In the genomic region with DNA sequence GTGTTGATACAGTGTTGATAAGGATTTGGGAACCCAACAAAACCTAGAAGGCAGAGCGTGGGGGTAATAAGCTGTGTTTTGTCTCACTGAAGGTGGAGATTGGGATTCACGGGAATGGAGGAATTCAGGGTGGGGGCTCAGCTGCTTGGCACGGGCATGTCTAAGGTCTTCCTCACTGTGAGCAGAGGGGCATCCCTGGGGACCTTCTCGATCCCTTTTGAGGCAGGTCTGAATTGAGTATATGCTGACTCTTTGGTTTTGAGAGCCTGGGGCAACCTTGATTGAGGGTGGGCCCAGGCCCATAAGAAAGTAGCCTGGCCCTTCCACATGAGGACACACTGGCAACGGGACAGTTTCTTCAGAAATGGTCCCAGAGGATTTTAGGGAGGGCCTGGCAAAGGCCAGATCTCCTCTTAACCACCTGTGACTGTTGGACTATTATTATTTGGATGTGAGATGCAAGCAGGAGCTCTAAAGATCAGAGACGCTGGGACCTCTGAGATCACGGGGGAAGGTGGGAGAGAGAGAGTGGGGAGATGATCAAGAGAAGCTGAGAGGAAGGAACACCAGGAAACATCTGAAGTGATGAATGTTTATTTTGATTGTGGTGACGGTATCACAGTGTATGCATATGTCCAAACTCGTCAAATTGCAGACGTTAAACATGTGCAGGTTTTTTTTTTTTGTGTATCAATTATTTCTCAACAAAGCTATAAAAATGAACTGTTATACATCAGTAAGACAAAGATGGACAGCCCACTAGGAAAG, we compare ENCODE assay signal across 20 cellular contexts. TPM values are rescaled to one million over a fixed set of nuclear protein-coding genes. Genes with fewer than 3 reads are reported as not detected.
DNase-seq lines count a peak whose midpoint lies in the region; ATAC-seq and TF ChIP-seq lines count a peak whose summit lies in the region.
"Had no signal": no experiment of that assay in that cellular context is flagged by ENCODE, and none has a peak within 500 bp of the region (broad histone marks: within the 10 kb centered on the region; RNA-seq: fewer than 3 reads in every experiment).

No MANE protein-coding gene starts in this region.

- H3K4me3 ChIP-seq in BLaER1 (no peak overlapping the region), GM23338 (no peak overlapping the region), esophagus muscularis mucosa (no peak overlapping the region), prostate gland (no peak overlapping the region)
- H3K4me3 ChIP-seq: HAP-1 had no signal

- no peak for TF ChIP-seq CTCF in GM23338 (conservative IDR thresholded peaks at IDR 0.05; ENCODE audit: low read depth in 2 of 2)
- TF ChIP-seq CTCF in esophagus muscularis mucosa (IDR thresholded peaks at IDR 0.05): no peak
- no peak for TF ChIP-seq CTCF in prostate gland (IDR thresholded peaks at IDR 0.05)

- H3K4me1 ChIP-seq in BLaER1 (peaks cover 83% of the 10 kb centered on the region), GM23338 (ENCODE audit: insufficient read depth) (peaks cover 52% of the 10 kb centered on the region), esophagus muscularis mucosa (peaks cover 0 to 21% (median 19%) of the 10 kb centered on the region in 4 donors), prostate gland (replicated peaks) (peaks cover 30% of the 10 kb centered on the region)

- H3K27me3 ChIP-seq in BLaER1: no peaks in the 10 kb centered on the region
- no peaks in the 10 kb centered on the region for H3K27me3 ChIP-seq in GM23338 (ENCODE audit: insufficient read depth)
- peaks cover 0 to 22% (median 0%) of the 10 kb centered on the region in 4 donors for H3K27me3 ChIP-seq in esophagus muscularis mucosa
- no peaks in the 10 kb centered on the region for H3K27me3 ChIP-seq in prostate gland (replicated peaks; ENCODE audit: insufficient read depth)

- H3K9ac ChIP-seq in BLaER1: peak overlapping the region; percentile 34; the same call in 1 of the 2 replicates

- H3K9me3 Mint-ChIP-seq in GM23338: no peaks in the 10 kb centered on the region
- H3K9me3 Mint-ChIP-seq: activated naive CD8-positive, alpha-beta T cell treated with anti-CD3 and anti-CD28 coated beads, Interleukin-2, amount 10 ng/mL, durations not matched to agents 7 days and 5 days had no signal

- no peaks in the 10 kb centered on the region for H3K9me2 ChIP-seq in GM23338 (ENCODE audit: insufficient read depth)

- peaks cover 26% of the 10 kb centered on the region for H3K27me3 Mint-ChIP-seq in GM23338 (ENCODE audit: insufficient read depth, low read depth, poor library complexity)

- no peak overlapping the region for H3K4me3 Mint-ChIP-seq in GM23338
- H3K4me3 Mint-ChIP-seq: activated naive CD8-positive, alpha-beta T cell treated with anti-CD3 and anti-CD28 coated beads, Interleukin-2, amount 10 ng/mL, durations not matched to agents 7 days and 5 days had no signal

- peaks cover 60% of the 10 kb centered on the region for H3K4me1 Mint-ChIP-seq in GM23338
- H3K4me1 Mint-ChIP-seq: activated naive CD8-positive, alpha-beta T cell treated with anti-CD3 and anti-CD28 coated beads, Interleukin-2, amount 10 ng/mL, durations not matched to agents 7 days and 5 days had no signal

- no peak for TF ChIP-seq EP300 in esophagus muscularis mucosa (IDR thresholded peaks at IDR 0.05)

- intact Hi-C loops in esophagus muscularis mucosa (cut with DNase I): no loop called here
- intact Hi-C loops in prostate gland (cut with DNase I): no loop called here

- H3K27ac ChIP-seq in BLaER1 (peak overlapping the region; percentile 81), GM23338 (ENCODE audit: low read depth) (no peak overlapping the region), esophagus muscularis mucosa (replicated peaks in 1 of 4) (peak overlapping the region in 3 of 4 donors; percentile 33 to 67 (median 62)), prostate gland (peak overlapping the region; percentile 90 to 98)

- TF ChIP-seq POLR2A in esophagus muscularis mucosa (IDR thresholded peaks at IDR 0.05; ENCODE audit: low read depth): no peak
- TF ChIP-seq POLR2A in prostate gland (IDR thresholded peaks at IDR 0.05): no peak

- WGBS in esophagus muscularis mucosa: 78% methylated on average over 10 of the region's 10 CpGs
- WGBS in prostate gland: 59% methylated on average over 10 of the region's 10 CpGs

- no peaks in the 10 kb centered on the region for H3K36me3 Mint-ChIP-seq in GM23338 (ENCODE audit: low read depth)
- H3K36me3 Mint-ChIP-seq: activated naive CD8-positive, alpha-beta T cell treated with anti-CD3 and anti-CD28 coated beads, Interleukin-2, amount 10 ng/mL, durations not matched to agents 7 days and 5 days had no signal

- H3F3A ChIP-seq in GM23338 (replicated peaks; ENCODE audit: low read depth): peaks cover 13% of the 10 kb centered on the region; the same call in 1 of the 2 replicates

- H3K36me3 ChIP-seq in BLaER1: no peaks in the 10 kb centered on the region
- no peaks in the 10 kb centered on the region for H3K36me3 ChIP-seq in GM23338 (ENCODE audit: insufficient read depth)
- H3K36me3 ChIP-seq in esophagus muscularis mucosa: no peaks in the 10 kb centered on the region
- no peaks in the 10 kb centered on the region for H3K36me3 ChIP-seq in prostate gland
- H3K36me3 ChIP-seq: HAP-1 had no signal

- H3K27ac Mint-ChIP-seq in GM23338: no peak overlapping the region
- H3K27ac Mint-ChIP-seq: activated naive CD8-positive, alpha-beta T cell treated with anti-CD3 and anti-CD28 coated beads, Interleukin-2, amount 10 ng/mL, durations not matched to agents 7 days and 5 days had no signal

- ATAC-seq in GM23338: no peak
- no peak for ATAC-seq in HG03571 (IDR thresholded peaks at IDR 0.05; ENCODE audit: unreplicated experiment)
- no peak for ATAC-seq in GM21367 (IDR thresholded peaks at IDR 0.05; ENCODE audit: unreplicated experiment)
- ATAC-seq in GM18511 (IDR thresholded peaks at IDR 0.05; ENCODE audit: unreplicated experiment): no peak

- no peak overlapping the region for H2AFZ ChIP-seq in GM23338

- H4K20me1 ChIP-seq in BLaER1: no peaks in the 10 kb centered on the region
- H4K20me1 ChIP-seq in GM23338 (replicated peaks; ENCODE audit: insufficient read depth): no peaks in the 10 kb centered on the region

- H3K79me2 ChIP-seq in GM23338 (replicated peaks; ENCODE audit: insufficient read depth): no peaks in the 10 kb centered on the region

- H3K9me3 ChIP-seq in BLaER1 (no peaks in the 10 kb centered on the region), esophagus muscularis mucosa (no peaks in the 10 kb centered on the region), prostate gland (no peaks in the 10 kb centered on the region)
- H3K9me3 ChIP-seq: HAP-1 had no signal

- peak overlapping the region; percentile 82 for H3K4me2 ChIP-seq in BLaER1
- H3K4me2 ChIP-seq in GM23338: 0 out of 2 replicates have a peak overlapping the region, but pooled peaks have one; percentile 79

- DNase-seq in GM23338 (ENCODE audit: low spot score): no peak
- DNase-seq in esophagus muscularis mucosa (ENCODE audit: extremely low spot score): no peak
- no peak for DNase-seq in prostate gland (ENCODE audit: low spot score)
- no peak for DNase-seq in effector CD8-positive, alpha-beta T cell (lab: John Stamatoyannopoulos, UW)
- DNase-seq: activated naive CD8-positive, alpha-beta T cell treated with anti-CD3 and anti-CD28 coated beads, Interleukin-2, amount 10 ng/mL, durations not matched to agents 7 days and 5 days; DMS79 treated with DMSO at 0.1 percent for 48 hours; mammary epithelial cell; NCI-H187 treated with DMSO at 0.1 percent for 48 hours; NCI-H446 treated with DMSO at 0.1 percent for 48 hours; occipital lobe; stimulated activated CD4-positive, alpha-beta T cell treated with anti-CD3 and anti-CD28 coated beads, Interleukin-15, amount 100 ng/mL, for 24 hours had no signal

TF ChIP-seq in GM23338, 12 proteins besides CTCF, POLR2A, EP300 and RAD21 (continues in another document):
- TF ChIP-seq STAT1 (IDR thresholded peaks at IDR 0.05; ENCODE audit: unreplicated experiment): no peak
- TF ChIP-seq CREB1 (CRISPR knock-in tag; IDR thresholded peaks at IDR 0.05; ENCODE audit: low read depth): no peak
- no peak for TF ChIP-seq EZH2 (IDR thresholded peaks at IDR 0.05; ENCODE audit: low read depth, unreplicated experiment)

RNA-seq across cellular contexts. Expression of gene SMIM41, which starts 48.4 kb away (rescaled TPM):
- 0.12 and 0.66 TPM in 2 replicates for total RNA-seq in GM23338 (2014; rRNA removed; shearing (Covaris generic))
- 0.66 and 0.80 TPM in 2 replicates for polyA plus RNA-seq in GM23338 (2016; fragmentation: Nextera tagmentation; extraction: Ambion mirVana)
- total RNA-seq in esophagus muscularis mucosa: 10 to 100 TPM in 1 of 4 donors, 1 to 10 TPM in 3; 2.1 to 26.6 (median 5.6) TPM
- 10 to 100 TPM in 1 of 2 donors, 1 to 10 TPM in 1; 7.5 to 30.2 TPM for total RNA-seq in prostate gland
- total RNA-seq: activated naive CD8-positive, alpha-beta T cell treated with anti-CD3 and anti-CD28 coated beads, Interleukin-2, amount 10 ng/mL, durations not matched to agents 7 days and 5 days; chondrocyte; HT1080; occipital lobe; RPMI7951; temporal lobe had no signal
- polyA plus RNA-seq: mammary epithelial cell had no signal

RNA-seq across cellular contexts. Expression of gene ATG101, which starts 58.1 kb away (rescaled TPM):
- total RNA-seq in GM23338 (2014; rRNA removed; shearing (Covaris generic)): 60.3 and 111 TPM in 2 replicates
- polyA plus RNA-seq in GM23338 (2016; fragmentation: Nextera tagmentation; extraction: Ambion mirVana): 27.7 and 29.4 TPM in 2 replicates
- total RNA-seq in esophagus muscularis mucosa: 10 to 100 TPM; 30.3 to 71.4 (median 61.2) TPM
- total RNA-seq in prostate gland: 10 to 100 TPM; 60.0 to 64.1 TPM
